In genomic region chr2:238039151-238039550, GRCh38 we compare ENCODE assay signal across 1 cellular context.
TF ChIP-seq lines count a peak whose summit lies in the region.

No MANE protein-coding gene starts in this region.

TF ChIP-seq in K562, 482 proteins besides CTCF, POLR2A, EP300 and RAD21:
- TF ChIP-seq RBM25 (IDR thresholded peaks at IDR 0.05; ENCODE audit: low read depth, low read length, severe bottlenecking) (peak; percentile 30), NUFIP1 (IDR thresholded peaks at IDR 0.05; ENCODE audit: partially characterized antibody) (no peak)
